ENCODE assay signal across 1 cellular context in the genomic region with DNA sequence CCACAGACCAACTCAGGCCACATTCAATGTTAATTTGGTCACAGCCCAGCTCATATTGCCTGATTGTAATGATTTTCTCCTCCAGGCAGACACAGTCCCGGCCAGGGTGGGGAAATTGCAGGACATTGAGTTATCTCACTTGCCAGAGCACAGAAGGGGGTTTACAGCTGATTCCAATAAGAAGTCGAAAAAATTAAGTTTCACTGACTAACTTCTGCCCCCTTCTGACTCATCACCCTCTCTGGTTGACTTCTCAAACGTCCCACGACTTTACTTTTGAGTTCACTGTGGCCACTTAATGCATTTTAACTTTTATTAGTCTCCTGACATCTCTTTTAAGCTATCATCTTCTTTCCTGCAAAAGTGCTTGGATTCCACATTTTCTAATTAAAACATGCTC.
TF ChIP-seq lines count a peak whose summit lies in the region.

No MANE protein-coding gene starts in this region.

TF ChIP-seq in WTC11, 78 proteins besides CTCF, POLR2A, EP300 and RAD21 (continued from another document):
- TF ChIP-seq, protein P1, sequence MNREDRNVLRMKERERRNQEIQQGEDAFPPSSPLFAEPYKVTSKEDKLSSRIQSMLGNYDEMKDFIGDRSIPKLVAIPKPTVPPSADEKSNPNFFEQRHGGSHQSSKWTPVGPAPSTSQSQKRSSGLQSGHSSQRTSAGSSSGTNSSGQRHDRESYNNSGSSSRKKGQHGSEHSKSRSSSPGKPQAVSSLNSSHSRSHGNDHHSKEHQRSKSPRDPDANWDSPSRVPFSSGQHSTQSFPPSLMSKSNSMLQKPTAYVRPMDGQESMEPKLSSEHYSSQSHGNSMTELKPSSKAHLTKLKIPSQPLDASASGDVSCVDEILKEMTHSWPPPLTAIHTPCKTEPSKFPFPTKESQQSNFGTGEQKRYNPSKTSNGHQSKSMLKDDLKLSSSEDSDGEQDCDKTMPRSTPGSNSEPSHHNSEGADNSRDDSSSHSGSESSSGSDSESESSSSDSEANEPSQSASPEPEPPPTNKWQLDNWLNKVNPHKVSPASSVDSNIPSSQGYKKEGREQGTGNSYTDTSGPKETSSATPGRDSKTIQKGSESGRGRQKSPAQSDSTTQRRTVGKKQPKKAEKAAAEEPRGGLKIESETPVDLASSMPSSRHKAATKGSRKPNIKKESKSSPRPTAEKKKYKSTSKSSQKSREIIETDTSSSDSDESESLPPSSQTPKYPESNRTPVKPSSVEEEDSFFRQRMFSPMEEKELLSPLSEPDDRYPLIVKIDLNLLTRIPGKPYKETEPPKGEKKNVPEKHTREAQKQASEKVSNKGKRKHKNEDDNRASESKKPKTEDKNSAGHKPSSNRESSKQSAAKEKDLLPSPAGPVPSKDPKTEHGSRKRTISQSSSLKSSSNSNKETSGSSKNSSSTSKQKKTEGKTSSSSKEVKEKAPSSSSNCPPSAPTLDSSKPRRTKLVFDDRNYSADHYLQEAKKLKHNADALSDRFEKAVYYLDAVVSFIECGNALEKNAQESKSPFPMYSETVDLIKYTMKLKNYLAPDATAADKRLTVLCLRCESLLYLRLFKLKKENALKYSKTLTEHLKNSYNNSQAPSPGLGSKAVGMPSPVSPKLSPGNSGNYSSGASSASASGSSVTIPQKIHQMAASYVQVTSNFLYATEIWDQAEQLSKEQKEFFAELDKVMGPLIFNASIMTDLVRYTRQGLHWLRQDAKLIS (CRISPR knock-in tag; IDR thresholded peaks at IDR 0.05; ENCODE audit: borderline replicate concordance): no peak
- no peak for TF ChIP-seq ELF4 (CRISPR knock-in tag; IDR thresholded peaks at IDR 0.05; ENCODE audit: low read depth)
